1 cellular context compared by ENCODE assay signal in genomic region chr7:100799037-100799896, GRCh38.
TF ChIP-seq lines count a peak whose summit lies in the region.

No MANE protein-coding gene starts in this region.

TF ChIP-seq in HepG2, 621 proteins besides CTCF, POLR2A, EP300 and RAD21 (continued from another document and continues in another):
- TF ChIP-seq ZNF687 (CRISPR knock-in tag; IDR thresholded peaks at IDR 0.05) (peak; percentile 46), ZGPAT (CRISPR knock-in tag; IDR thresholded peaks at IDR 0.05) (no peak), SALL1 (CRISPR knock-in tag; IDR thresholded peaks at IDR 0.05) (no peak; the same call in 1 of the 2 replicates), RORA (CRISPR knock-in tag; IDR thresholded peaks at IDR 0.05) (no peak), CREB3 (CRISPR knock-in tag; IDR thresholded peaks at IDR 0.05) (no peak), SOX6 (IDR thresholded peaks at IDR 0.05) (no peak), SOX6 (CRISPR knock-in tag; IDR thresholded peaks at IDR 0.05) (peak; percentile 23; the same call in 1 of the 2 replicates), ZNF747 (CRISPR knock-in tag; IDR thresholded peaks at IDR 0.05; ENCODE audit: borderline replicate concordance) (no peak), ZFP91 (CRISPR knock-in tag; IDR thresholded peaks at IDR 0.05; ENCODE audit: borderline replicate concordance) (0 out of 2 replicates have a peak, but pooled peaks have one; percentile 35), ZNF441 (CRISPR knock-in tag; IDR thresholded peaks at IDR 0.05; ENCODE audit: borderline replicate concordance) (no peak), RNF219 (CRISPR knock-in tag; IDR thresholded peaks at IDR 0.05) (0 out of 2 replicates have a peak, but pooled peaks have one; percentile 64), FOSL2 (CRISPR knock-in tag; IDR thresholded peaks at IDR 0.05) (no peak), ZNF232 (CRISPR knock-in tag; IDR thresholded peaks at IDR 0.05; ENCODE audit: borderline replicate concordance) (no peak), LBX2 (CRISPR knock-in tag; IDR thresholded peaks at IDR 0.05; ENCODE audit: borderline replicate concordance) (no peak), ZNF263 (CRISPR knock-in tag; IDR thresholded peaks at IDR 0.05) (peak; percentile 99), ZNF709 (CRISPR knock-in tag; IDR thresholded peaks at IDR 0.05) (no peak), ZBTB7B (CRISPR knock-in tag; IDR thresholded peaks at IDR 0.05) (0 out of 2 replicates have a peak, but pooled peaks have one; percentile 42), ZNF770 (CRISPR knock-in tag; IDR thresholded peaks at IDR 0.05) (peak; percentile 86), TBX2 (CRISPR knock-in tag; IDR thresholded peaks at IDR 0.05; ENCODE audit: borderline replicate concordance) (peak; percentile 25; the same call in 1 of the 2 replicates), ZNF740 (CRISPR knock-in tag; IDR thresholded peaks at IDR 0.05) (peak; percentile 37; the same call in 1 of the 2 replicates), NKX3-1 (CRISPR knock-in tag; IDR thresholded peaks at IDR 0.05) (no peak), TOPORS (CRISPR knock-in tag; IDR thresholded peaks at IDR 0.05) (no peak), ZBTB37 (CRISPR knock-in tag; IDR thresholded peaks at IDR 0.05) (no peak), ZNF12 (CRISPR knock-in tag; IDR thresholded peaks at IDR 0.05) (no peak), GATAD2A (CRISPR knock-in tag; IDR thresholded peaks at IDR 0.05) (peak; percentile 50; the same call in 1 of the 2 replicates), SP1 (IDR thresholded peaks at IDR 0.05) (no peak), SP1 (CRISPR knock-in tag; IDR thresholded peaks at IDR 0.05) (no peak), ZNF512 (CRISPR knock-in tag; IDR thresholded peaks at IDR 0.05) (peak; percentile 84), CEBPG (CRISPR knock-in tag; IDR thresholded peaks at IDR 0.05) (peak; percentile 53; the same call in 1 of the 2 replicates), FOSL1 (CRISPR knock-in tag; IDR thresholded peaks at IDR 0.05; ENCODE audit: borderline replicate concordance) (no peak), ZNF354B (CRISPR knock-in tag; IDR thresholded peaks at IDR 0.05) (no peak), HMGXB4 (CRISPR knock-in tag; IDR thresholded peaks at IDR 0.05; ENCODE audit: borderline replicate concordance in 1 of 2, low read depth in 1 of 2) (peak; percentile 35 to 50; a peak in 1 of 4 replicates), PHF8 (CRISPR knock-in tag; IDR thresholded peaks at IDR 0.05) (no peak), GFI1 (CRISPR knock-in tag; IDR thresholded peaks at IDR 0.05; ENCODE audit: borderline replicate concordance) (peak; percentile 40; the same call in 1 of the 2 replicates), ZXDC (CRISPR knock-in tag; IDR thresholded peaks at IDR 0.05) (0 out of 2 replicates have a peak, but pooled peaks have one; percentile 45), HNRNPL (IDR thresholded peaks at IDR 0.05; ENCODE audit: low read depth, low read length) (no peak), ZNF557 (CRISPR knock-in tag; IDR thresholded peaks at IDR 0.05) (no peak), TBL1XR1 (IDR thresholded peaks at IDR 0.05; ENCODE audit: borderline replicate concordance, low read length, partially characterized antibody) (no peak)
